ENCODE assay signal across 4 cellular contexts in genomic region chr13:25365720-25366235, GRCh38. TPM values are rescaled to one million over a fixed set of nuclear protein-coding genes. Genes with fewer than 3 reads are reported as not detected.
"Had no signal": no experiment of that assay in that cellular context is flagged by ENCODE, and none has a peak within 500 bp of the region (broad histone marks: within the 10 kb centered on the region; RNA-seq: fewer than 3 reads in every experiment).

No MANE protein-coding gene starts in this region.

- ATAC-seq: GM12878 had no signal

- H3K4me3 ChIP-seq: GM12878 had no signal

- DNase-seq: GDM1, GF-D8 had no signal

RNA-seq across cellular contexts. Expression of gene ATP8A2, which starts 6.0 kb away (rescaled TPM):
- total RNA-seq: G401, GM12878 had no signal
